Comparison of ENCODE assay signal across 1 cellular context in genomic region chr13:99677388-99677951, GRCh38.
A peak's percentile ranks its signal among the peaks of the same experiment; 100 is the strongest.
TF ChIP-seq lines count a peak whose summit lies in the region.

No MANE protein-coding gene starts in this region.

TF ChIP-seq in HEK293, 187 proteins besides CTCF, POLR2A, EP300 and RAD21 (continued from another document and continues in another):
- TF ChIP-seq ZNF23 (tag by site-specific recombination; IDR thresholded peaks at IDR 0.05; ENCODE audit: borderline replicate concordance) (no peak), ZSCAN16 (tag by site-specific recombination; IDR thresholded peaks at IDR 0.05) (no peak), ELK4 (IDR thresholded peaks at IDR 0.05; ENCODE audit: borderline replicate concordance, low read depth, low read length) (no peak), ZNF521 (tag by site-specific recombination; IDR thresholded peaks at IDR 0.05) (no peak), ZNF121 (tag by site-specific recombination; IDR thresholded peaks at IDR 0.05) (peak; percentile 14; the same call in 1 of the 2 replicates), ZNF776 (tag by site-specific recombination; IDR thresholded peaks at IDR 0.05; ENCODE audit: borderline replicate concordance) (no peak), ZNF529 (tag by site-specific recombination; IDR thresholded peaks at IDR 0.05; ENCODE audit: insufficient replicate concordance) (no peak), GLIS1 (tag by site-specific recombination; IDR thresholded peaks at IDR 0.05) (no peak), ZNF433 (tag by site-specific recombination; IDR thresholded peaks at IDR 0.05; ENCODE audit: low read depth) (no peak), ZNF585B (tag by site-specific recombination; IDR thresholded peaks at IDR 0.05) (no peak), ZNF530 (tag by site-specific recombination; IDR thresholded peaks at IDR 0.05; ENCODE audit: low read depth) (no peak), ZNF561 (tag by site-specific recombination; IDR thresholded peaks at IDR 0.05; ENCODE audit: borderline replicate concordance) (no peak; the same call in 1 of the 2 replicates), ZNF324 (tag by site-specific recombination; IDR thresholded peaks at IDR 0.05) (no peak), ZNF518A (tag by site-specific recombination; conservative IDR thresholded peaks at IDR 0.05; ENCODE audit: low read depth) (0 out of 2 replicates have a peak, but pooled peaks have one; percentile 37), ZNF426 (tag by site-specific recombination; IDR thresholded peaks at IDR 0.05) (no peak), ZFP37 (tag by site-specific recombination; IDR thresholded peaks at IDR 0.05) (no peak), ZBTB17 (tag by site-specific recombination; IDR thresholded peaks at IDR 0.05) (peak; percentile 65), KLF1 (tag by site-specific recombination; IDR thresholded peaks at IDR 0.05) (no peak), ZNF280D (tag by site-specific recombination; IDR thresholded peaks at IDR 0.05) (no peak), ZNF514 (tag by site-specific recombination; IDR thresholded peaks at IDR 0.05) (no peak), ZNF707 (tag by site-specific recombination; IDR thresholded peaks at IDR 0.05) (no peak), ZNF704 (tag by site-specific recombination; IDR thresholded peaks at IDR 0.05) (no peak), ZNF48 (tag by site-specific recombination; IDR thresholded peaks at IDR 0.05) (no peak), ZNF223 (tag by site-specific recombination; IDR thresholded peaks at IDR 0.05) (no peak), WT1 (tag by site-specific recombination; IDR thresholded peaks at IDR 0.05) (no peak), ZNF600 (tag by site-specific recombination; IDR thresholded peaks at IDR 0.05) (no peak), ZNF837 (tag by site-specific recombination; IDR thresholded peaks at IDR 0.05) (no peak), ZNF335 (tag by site-specific recombination; conservative IDR thresholded peaks at IDR 0.05) (no peak; the same call in 1 of the 2 replicates), ZNF341 (tag by site-specific recombination; IDR thresholded peaks at IDR 0.05; ENCODE audit: low read depth) (0 out of 2 replicates have a peak, but pooled peaks have one; percentile 20), ZNF274 (IDR thresholded peaks at IDR 0.05; ENCODE audit: low read length) (no peak), ZNF274 (tag by site-specific recombination; IDR thresholded peaks at IDR 0.05; ENCODE audit: borderline replicate concordance) (no peak), ZNF621 (tag by site-specific recombination; IDR thresholded peaks at IDR 0.05) (no peak), HOXC10 (CRISPR knock-in tag; IDR thresholded peaks at IDR 0.05) (no peak), MYNN (tag by site-specific recombination; IDR thresholded peaks at IDR 0.05; ENCODE audit: borderline replicate concordance) (no peak), ZNF248 (tag by site-specific recombination; IDR thresholded peaks at IDR 0.05) (no peak), ZNF350 (tag by site-specific recombination; IDR thresholded peaks at IDR 0.05) (no peak), ZNF626 (tag by site-specific recombination; IDR thresholded peaks at IDR 0.05) (no peak), ZNF555 (tag by site-specific recombination; conservative IDR thresholded peaks at IDR 0.05) (no peak), ZNF140 (tag by site-specific recombination; IDR thresholded peaks at IDR 0.05) (no peak), KLF10 (tag by site-specific recombination; IDR thresholded peaks at IDR 0.05) (peak; percentile 72), ZBTB6 (tag by site-specific recombination; IDR thresholded peaks at IDR 0.05) (no peak), ZNF664 (tag by site-specific recombination; IDR thresholded peaks at IDR 0.05) (peak; percentile 66; the same call in 1 of the 2 replicates), ZNF449 (tag by site-specific recombination; IDR thresholded peaks at IDR 0.05) (peak; percentile 44), ZNF37A (tag by site-specific recombination; IDR thresholded peaks at IDR 0.05) (no peak), ZNF830 (tag by site-specific recombination; IDR thresholded peaks at IDR 0.05; ENCODE audit: low read depth) (no peak), ZNF175 (tag by site-specific recombination; IDR thresholded peaks at IDR 0.05) (no peak), ZNF26 (tag by site-specific recombination; IDR thresholded peaks at IDR 0.05) (no peak), ZNF571 (tag by site-specific recombination; IDR thresholded peaks at IDR 0.05) (no peak), ZEB2 (tag by site-specific recombination; IDR thresholded peaks at IDR 0.05) (peak; percentile 87), ZXDB (tag by site-specific recombination; IDR thresholded peaks at IDR 0.05) (peak; percentile 79; the same call in 1 of the 2 replicates), PRDM4 (tag by site-specific recombination; IDR thresholded peaks at IDR 0.05) (peak; percentile 93), ZNF112 (tag by site-specific recombination; IDR thresholded peaks at IDR 0.05) (no peak), ZNF354C (tag by site-specific recombination; IDR thresholded peaks at IDR 0.05; ENCODE audit: borderline replicate concordance, low read depth) (no peak), ZNF701 (tag by site-specific recombination; IDR thresholded peaks at IDR 0.05) (no peak)
